ENCODE assay signal across 1 cellular context in the genomic region with DNA sequence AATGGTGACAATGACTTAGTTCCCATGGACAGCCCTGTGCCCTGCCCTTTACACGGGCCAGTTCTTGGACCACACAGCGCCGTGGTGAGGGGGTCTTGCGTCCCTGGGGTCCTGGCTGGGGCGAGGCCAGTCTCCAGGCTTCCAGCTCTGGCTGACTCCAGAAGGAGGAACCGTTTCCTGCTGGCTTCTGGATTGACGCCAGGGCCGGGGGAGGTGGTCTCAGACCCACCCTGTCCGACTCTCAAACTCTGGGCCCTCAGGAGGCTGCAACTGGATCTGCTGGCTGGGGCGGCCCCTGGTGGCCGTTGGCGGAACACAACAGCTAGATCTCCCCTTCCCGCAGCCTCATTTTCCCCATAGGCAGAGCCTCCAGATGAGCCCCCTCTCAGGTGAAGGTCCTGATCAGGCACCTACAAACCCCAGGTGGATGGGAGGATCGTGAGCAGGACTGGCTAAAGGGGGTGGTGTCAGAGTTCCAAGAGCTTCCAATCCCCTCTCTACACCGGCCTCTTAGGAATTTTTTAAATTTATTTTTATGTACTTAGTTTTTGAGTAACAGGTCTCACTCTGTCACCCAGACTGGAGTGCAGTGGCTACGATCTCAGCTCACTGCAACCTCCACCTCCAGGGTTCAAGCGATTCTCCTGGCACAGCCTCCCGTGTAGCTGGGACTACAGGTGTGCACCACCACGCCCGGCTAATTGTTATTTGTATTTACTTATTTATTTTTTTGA.
TF ChIP-seq lines count a peak whose summit lies in the region.

No MANE protein-coding gene starts in this region.

TF ChIP-seq in endothelial cell of umbilical vein, 7 proteins besides CTCF, POLR2A, EP300 and RAD21:
- no peak for TF ChIP-seq FOS (IDR thresholded peaks at IDR 0.05; ENCODE audit: borderline replicate concordance, insufficient read depth, low read length)
- no peak for TF ChIP-seq GATA2 (IDR thresholded peaks at IDR 0.05; ENCODE audit: insufficient read depth, insufficient read length, low read depth, low read length)
- no peak for TF ChIP-seq MAX (IDR thresholded peaks at IDR 0.05; ENCODE audit: insufficient read depth, insufficient read length)
- TF ChIP-seq JUN (IDR thresholded peaks at IDR 0.05; ENCODE audit: borderline replicate concordance, insufficient read depth, insufficient read length, low read depth) = no peak
- TF ChIP-seq MYC (IDR thresholded peaks at IDR 0.05; ENCODE audit: low read depth, low read length) = no peak
- TF ChIP-seq POLR2AphosphoS5 (IDR thresholded peaks at IDR 0.05; ENCODE audit: insufficient read depth, low read depth, low read length) = no peak
- no peak for TF ChIP-seq EZH2 (IDR thresholded peaks at IDR 0.05; ENCODE audit: borderline replicate concordance, low read depth, low read length, severe bottlenecking)
